8 cellular contexts compared by ENCODE assay signal in the genomic region with DNA sequence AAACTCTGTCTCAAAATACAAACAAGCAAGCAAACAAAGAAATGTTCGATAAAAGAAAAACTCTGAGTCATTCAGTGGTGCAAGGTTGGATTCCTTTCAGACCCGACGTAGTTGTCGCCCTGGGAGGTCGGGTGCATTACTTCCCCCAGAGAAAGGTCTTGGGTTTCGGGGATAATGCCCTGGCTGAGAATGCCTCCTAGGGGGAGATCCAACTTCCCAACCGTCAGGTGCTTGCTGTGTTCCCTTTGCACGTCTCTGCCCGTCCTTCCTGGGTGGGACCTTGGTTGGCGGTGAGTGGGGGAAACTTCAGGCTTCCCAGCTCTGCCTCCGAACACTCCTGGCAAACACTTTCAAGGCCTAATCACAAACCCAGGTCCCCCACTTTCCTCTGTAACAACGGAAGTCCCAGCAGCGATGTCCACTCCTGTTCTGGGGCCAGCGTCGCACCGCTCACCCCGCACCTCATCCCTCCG. TPM values are rescaled to one million over a fixed set of nuclear protein-coding genes. Genes with fewer than 3 reads are reported as not detected.
DNase-seq lines count a peak whose midpoint lies in the region; TF ChIP-seq lines count a peak whose summit lies in the region.

No MANE protein-coding gene starts in this region.

- H3K4me2 ChIP-seq in mesendoderm (ENCODE audit: low read length) = peak overlapping the region; percentile 43

- H2BK120ac ChIP-seq in mesendoderm (ENCODE audit: low read depth, low read length) = no peak overlapping the region

- WGBS in mesendoderm (ENCODE audit: extremely low coverage, insufficient coverage, low lambda C conversion rate) = no CpG with 5 or more reads among the region's 18 CpGs
- WGBS in transverse colon (ENCODE audit: low coverage in 1 of 2), 2 donors = 0% methylated on average over 5 to 18 of the region's 18 CpGs

- H3K23ac ChIP-seq in mesendoderm (ENCODE audit: low read length) = peak overlapping the region; percentile 92

- intact Hi-C loops in transverse colon (cut with DNase I; ENCODE audit: low total_unique reads) = no loop called here

- no peak overlapping the region for H2AK5ac ChIP-seq in mesendoderm (ENCODE audit: low read length)

- H3K79me2 ChIP-seq in mesendoderm (ENCODE audit: control insufficient read depth, insufficient read depth, low read length) = peaks cover 2% of the 10 kb centered on the region

- in situ Hi-C loops in transverse colon (cut with MboI; ENCODE audit: low pct_ligation_motif_present in 1 of 4, low pct_unique_long_range_greater_than_20kb in 1 of 4, low sequenced_read_pairs in 3 of 4) = no loop called here

- H2BK5ac ChIP-seq in mesendoderm (ENCODE audit: low read length) = peak overlapping the region; percentile 86

- peak overlapping the region; percentile 100 for H3K56ac ChIP-seq in mesendoderm (ENCODE audit: low read length)

- no peak overlapping the region for H3K18ac ChIP-seq in mesendoderm (ENCODE audit: low read length)

- peak overlapping the region; percentile 98 for H3K9ac ChIP-seq in mesendoderm (ENCODE audit: low read length)

- no peak overlapping the region for H3K4ac ChIP-seq in mesendoderm (ENCODE audit: low read depth, low read length)

- DNase-seq in stimulated activated CD4-positive, alpha-beta T cell treated with anti-CD3 and anti-CD28 coated beads, Interleukin-15, amount 100 ng/mL, for 48 hours (ENCODE audit: low read depth in 2 of 2) = peak; percentile 3 to 7
- no peak for DNase-seq in stimulated activated CD4-positive, alpha-beta T cell treated with anti-CD3 and anti-CD28 coated beads, Interleukin-1b, Interleukin-23, amount 100 ng/mL, for 48 hours
- DNase-seq in HuH-7 (ENCODE audit: low spot score) = peak; percentile 17
- DNase-seq in T-helper 9 cell = peak; percentile 13
- peak; percentile 21 for DNase-seq in effector CD4-positive, alpha-beta T cell
- peak; percentile 64 for DNase-seq in mesendoderm
- DNase-seq in transverse colon = peak; percentile 34
- DNase-seq in cerebellar nuclear complex (lab: John Stamatoyannopoulos, UW) = no peak

- H3K4me1 ChIP-seq in mesendoderm (ENCODE audit: control insufficient read depth, low read depth, low read length) = peaks cover 4% of the 10 kb centered on the region
- peaks cover 9 to 22% (median 14%) of the 10 kb centered on the region in 4 donors for H3K4me1 ChIP-seq in transverse colon

- H4K8ac ChIP-seq in mesendoderm (ENCODE audit: low read depth, low read length) = no peak overlapping the region

- H4K5ac ChIP-seq in mesendoderm (ENCODE audit: low read length) = no peak overlapping the region

- TF ChIP-seq EP300 in transverse colon (IDR thresholded peaks at IDR 0.05; ENCODE audit: low read depth) = no peak

- H3K79me1 ChIP-seq in mesendoderm (ENCODE audit: low read length) = peaks cover 3% of the 10 kb centered on the region

- no peaks in the 10 kb centered on the region for H3K9me3 ChIP-seq in transverse colon

- no peak overlapping the region for H2BK15ac ChIP-seq in mesendoderm (replicated peaks; ENCODE audit: low read depth)

- peak overlapping the region; percentile 97 for H3K4me3 ChIP-seq in mesendoderm (ENCODE audit: low read length)
- H3K4me3 ChIP-seq in transverse colon = peak overlapping the region; percentile 76 to 87 (median 77)

- H3K27ac ChIP-seq in mesendoderm (ENCODE audit: low read depth, low read length) = peak overlapping the region; percentile 63
- H3K27ac ChIP-seq in transverse colon = peak overlapping the region; percentile 84 to 90 (median 87)

- H3K36me3 ChIP-seq in mesendoderm (ENCODE audit: control insufficient read depth, insufficient read depth, low read length) (no peaks in the 10 kb centered on the region), transverse colon (no peaks in the 10 kb centered on the region)

- H3K27me3 ChIP-seq in mesendoderm (ENCODE audit: insufficient read depth, low read length, poor library complexity) = no peaks in the 10 kb centered on the region
- H3K27me3 ChIP-seq in transverse colon = no peaks in the 10 kb centered on the region

- TF ChIP-seq CTCF in transverse colon (IDR thresholded peaks at IDR 0.05) = no peak

- TF ChIP-seq POLR2A in transverse colon (IDR thresholded peaks at IDR 0.05) = no peak

RNA-seq across cellular contexts. Expression of gene TPGS2, which starts 0.6 kb away (rescaled TPM):
- 155 TPM for polyA plus RNA-seq in mesendoderm (2013, experiment 1 of 2)
- 161 TPM for polyA plus RNA-seq in mesendoderm (2013, experiment 2 of 2)
- 100 to 1,000 TPM in 2 of 4 donors, 10 to 100 TPM in 2; 53.7 to 130 (median 95.6) TPM for total RNA-seq in transverse colon

RNA-seq across cellular contexts. Expression of gene KIAA1328, which starts 0.7 kb away (rescaled TPM):
- polyA plus RNA-seq in mesendoderm (2013, experiment 1 of 2) = 2.8 TPM
- polyA plus RNA-seq in mesendoderm (2013, experiment 2 of 2) = 3.1 TPM
- total RNA-seq in transverse colon = 10 to 100 TPM in 2 of 4 donors, 1 to 10 TPM in 2; 3.6 to 14.3 (median 11.3) TPM

Comparison
In these comparisons a context has a peak if more than half of its experiments do, and no peak if none do; other contexts are left out.
1. DNase-seq: peak in stimulated activated CD4-positive, alpha-beta T cell treated with anti-CD3 and anti-CD28 coated beads, Interleukin-15, amount 100 ng/mL, for 48 hours (2 of 2), HuH-7 (single experiment), T-helper 9 cell (single experiment), effector CD4-positive, alpha-beta T cell (single experiment), mesendoderm (single experiment) and transverse colon (single experiment); none in stimulated activated CD4-positive, alpha-beta T cell treated with anti-CD3 and anti-CD28 coated beads, Interleukin-1b, Interleukin-23, amount 100 ng/mL, for 48 hours (single experiment) and cerebellar nuclear complex (0 of 2).